Comparison of ENCODE assay signal across 32 cellular contexts in the genomic region with DNA sequence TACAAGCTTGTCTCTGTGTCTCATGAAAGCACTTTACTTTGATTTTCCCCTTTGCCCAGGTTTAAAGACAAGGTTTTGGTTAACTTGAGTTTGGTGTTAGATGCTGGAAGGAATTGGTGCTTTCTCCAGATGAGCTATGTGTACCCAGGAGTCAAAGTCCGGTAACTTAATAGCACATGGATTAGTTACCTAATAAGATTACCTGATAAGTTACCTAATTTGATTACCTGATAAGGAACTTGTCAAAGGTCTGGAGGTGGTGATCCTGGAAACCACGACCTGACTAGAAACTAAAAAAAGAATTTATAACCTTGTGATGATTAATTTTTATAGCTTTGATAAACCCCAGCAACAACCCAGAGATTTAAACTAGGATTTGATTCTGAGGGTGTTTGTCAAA.
"Had no signal": no experiment of that assay in that cellular context is flagged by ENCODE, and none has a peak within 500 bp of the region (broad histone marks: within the 10 kb centered on the region; RNA-seq: fewer than 3 reads in every experiment).

No MANE protein-coding gene starts in this region.

- H3K27me3 Mint-ChIP-seq: activated CD4-positive, alpha-beta memory T cell treated with anti-CD3 and anti-CD28 coated beads for 36 hours; activated CD4-positive, alpha-beta T cell treated with anti-CD3 and anti-CD28 coated beads for 36 hours; activated CD4-positive, alpha-beta T cell treated with anti-CD3 and anti-CD28 coated beads, Interleukin-2, amount 10 ng/mL, durations not matched to agents 24 days and 14 days; activated CD8-positive, alpha-beta memory T cell treated with anti-CD3 and anti-CD28 coated beads, Interleukin-2, amount 10 ng/mL, durations not matched to agents 7 days and 5 days; activated naive CD4-positive, alpha-beta T cell treated with anti-CD3 and anti-CD28 coated beads, Interleukin-2, amount 10 ng/mL, durations not matched to agents 7 days and 5 days; activated naive CD8-positive, alpha-beta T cell treated with anti-CD3 and anti-CD28 coated beads, Interleukin-2, amount 10 ng/mL, durations not matched to agents 7 days and 5 days; activated T-cell treated with anti-CD3 and anti-CD28 coated beads, Interleukin-2, amount 50 U/mL, for 24 hours; central memory CD8-positive, alpha-beta T cell; dendritic cell treated with granulocyte-macrophage colony-stimulating factor and Interleukin-4, amounts not matched to agents 40 ng/mL and 50 ng/mL, for 4 days; T-helper 17 cell had no signal

- H3K27ac ChIP-seq: ascending aorta, brain microvascular endothelial cell, coronary artery, dorsolateral prefrontal cortex, esophagus muscularis mucosa, foreskin keratinocyte, gastrocnemius medialis, heart left ventricle had no signal

- H3K36me3 Mint-ChIP-seq: activated CD4-positive, alpha-beta memory T cell treated with anti-CD3 and anti-CD28 coated beads for 36 hours; activated CD8-positive, alpha-beta memory T cell treated with anti-CD3 and anti-CD28 coated beads, Interleukin-2, amount 10 ng/mL, durations not matched to agents 7 days and 5 days; activated naive CD4-positive, alpha-beta T cell treated with anti-CD3 and anti-CD28 coated beads, Interleukin-2, amount 10 ng/mL, durations not matched to agents 7 days and 5 days; activated naive CD4-positive, alpha-beta T cell treated with anti-CD3 and anti-CD28 coated beads, Interleukin-2, amount 50 U/mL, for 72 hours; activated naive CD8-positive, alpha-beta T cell treated with anti-CD3 and anti-CD28 coated beads, Interleukin-2, amount 10 ng/mL, durations not matched to agents 7 days and 5 days had no signal

- DNase-seq: activated CD4-positive, alpha-beta memory T cell treated with anti-CD3 and anti-CD28 coated beads for 36 hours; activated CD4-positive, alpha-beta T cell treated with anti-CD3 and anti-CD28 coated beads for 36 hours; activated CD4-positive, alpha-beta T cell treated with anti-CD3 and anti-CD28 coated beads, Interleukin-2, amount 10 ng/mL, durations not matched to agents 24 days and 14 days; activated CD4-positive, CD25-positive, alpha-beta regulatory T cell; activated CD4-positive, CD25-positive, alpha-beta regulatory T cell treated with anti-CD3 and anti-CD28 coated beads, Interleukin-2, amount 50 U/mL, for 72 hours; activated CD8-positive, alpha-beta memory T cell treated with anti-CD3 and anti-CD28 coated beads, Interleukin-2, amount 10 ng/mL, durations not matched to agents 7 days and 5 days; activated CD8-positive, alpha-beta memory T cell treated with anti-CD3 and anti-CD28 coated beads, Interleukin-2, amount 50 U/mL, for 4 hours; activated CD8-positive, alpha-beta T cell treated with anti-CD3 and anti-CD28 coated beads, Interleukin-2, amount 10 ng/mL, durations not matched to agents 7 days and 5 days; activated gamma-delta T cell; activated naive CD4-positive, alpha-beta T cell; activated naive CD4-positive, alpha-beta T cell treated with anti-CD3 and anti-CD28 coated beads, Interleukin-2, amount 10 ng/mL, durations not matched to agents 7 days and 5 days; activated naive CD8-positive, alpha-beta T cell treated with anti-CD3 and anti-CD28 coated beads, Interleukin-2, amount 10 ng/mL, durations not matched to agents 7 days and 5 days; activated T-cell treated with anti-CD3 and anti-CD28 coated beads, Interleukin-2, amount 50 U/mL, for 24 hours; activated T-cell treated with anti-CD3 and anti-CD28 coated beads, Interleukin-2, amount 50 U/mL, for 72 hours; brain microvascular endothelial cell; dorsolateral prefrontal cortex; effector memory CD4-positive, alpha-beta T cell; erythroblast; foreskin keratinocyte; gastrocnemius medialis; glutamatergic neuron; heart left ventricle; T-helper 1 cell; T-helper 17 cell; T1000 had no signal

- H3K27me3 ChIP-seq: ascending aorta, brain microvascular endothelial cell, esophagus muscularis mucosa, foreskin keratinocyte, gastrocnemius medialis, heart left ventricle had no signal

- H3K4me1 ChIP-seq: ascending aorta, foreskin keratinocyte, gastrocnemius medialis, heart left ventricle had no signal

- H3K4me3 Mint-ChIP-seq: activated CD4-positive, alpha-beta memory T cell treated with anti-CD3 and anti-CD28 coated beads for 36 hours; activated CD4-positive, alpha-beta T cell treated with anti-CD3 and anti-CD28 coated beads for 36 hours; activated CD4-positive, alpha-beta T cell treated with anti-CD3 and anti-CD28 coated beads, Interleukin-2, amount 10 ng/mL, durations not matched to agents 24 days and 14 days; activated CD8-positive, alpha-beta memory T cell treated with anti-CD3 and anti-CD28 coated beads, Interleukin-2, amount 10 ng/mL, durations not matched to agents 7 days and 5 days; activated CD8-positive, alpha-beta T cell treated with anti-CD3 and anti-CD28 coated beads, Interleukin-2, amount 10 ng/mL, durations not matched to agents 7 days and 5 days; activated naive CD4-positive, alpha-beta T cell treated with anti-CD3 and anti-CD28 coated beads, Interleukin-2, amount 10 ng/mL, durations not matched to agents 7 days and 5 days; activated naive CD8-positive, alpha-beta T cell treated with anti-CD3 and anti-CD28 coated beads, Interleukin-2, amount 10 ng/mL, durations not matched to agents 7 days and 5 days; activated T-cell treated with anti-CD3 and anti-CD28 coated beads, Interleukin-2, amount 50 U/mL, for 24 hours; activated T-cell treated with anti-CD3 and anti-CD28 coated beads, Interleukin-2, amount 50 U/mL, for 72 hours; central memory CD8-positive, alpha-beta T cell; dendritic cell treated with granulocyte-macrophage colony-stimulating factor and Interleukin-4, amounts not matched to agents 40 ng/mL and 50 ng/mL, for 4 days; T-helper 17 cell; T-helper 2 cell treated with Interferon-gamma antibody and Interleukin-4, amounts not matched to agents 5 μg/mL and 100 μg/mL, for 36 hours had no signal

- H3K9me3 Mint-ChIP-seq: activated CD4-positive, alpha-beta T cell treated with anti-CD3 and anti-CD28 coated beads, Interleukin-2, amount 10 ng/mL, durations not matched to agents 24 days and 14 days; activated naive CD4-positive, alpha-beta T cell treated with anti-CD3 and anti-CD28 coated beads, Interleukin-2, amount 10 ng/mL, durations not matched to agents 7 days and 5 days; activated naive CD8-positive, alpha-beta T cell treated with anti-CD3 and anti-CD28 coated beads, Interleukin-2, amount 10 ng/mL, durations not matched to agents 7 days and 5 days; activated T-cell treated with anti-CD3 and anti-CD28 coated beads, Interleukin-2, amount 50 U/mL, for 24 hours; dendritic cell treated with granulocyte-macrophage colony-stimulating factor and Interleukin-4, amounts not matched to agents 40 ng/mL and 50 ng/mL, for 4 days; T-helper 2 cell treated with Interferon-gamma antibody and Interleukin-4, amounts not matched to agents 5 μg/mL and 100 μg/mL, for 36 hours had no signal

- H3K4me3 ChIP-seq: ascending aorta, coronary artery, dorsolateral prefrontal cortex, esophagus muscularis mucosa, gastrocnemius medialis, heart left ventricle had no signal

- ATAC-seq: activated CD4-positive, alpha-beta T cell treated with anti-CD3 and anti-CD28 coated beads for 36 hours; activated CD8-positive, alpha-beta memory T cell treated with anti-CD3 and anti-CD28 coated beads, Interleukin-2, amount 10 ng/mL, durations not matched to agents 7 days and 5 days; activated CD8-positive, alpha-beta T cell treated with anti-CD3 and anti-CD28 coated beads, Interleukin-2, amount 10 ng/mL, durations not matched to agents 7 days and 5 days; activated naive CD4-positive, alpha-beta T cell treated with anti-CD3 and anti-CD28 coated beads, Interleukin-2, amount 50 U/mL, for 72 hours; activated T-cell treated with anti-CD3 and anti-CD28 coated beads, Interleukin-2, amount 50 U/mL, for 72 hours; foreskin keratinocyte; gastrocnemius medialis; heart left ventricle; T-helper 17 cell had no signal

- H3K4me1 Mint-ChIP-seq: activated CD4-positive, alpha-beta T cell treated with anti-CD3 and anti-CD28 coated beads for 36 hours; activated CD4-positive, alpha-beta T cell treated with anti-CD3 and anti-CD28 coated beads, Interleukin-2, amount 10 ng/mL, durations not matched to agents 24 days and 14 days; activated naive CD4-positive, alpha-beta T cell treated with anti-CD3 and anti-CD28 coated beads, Interleukin-2, amount 10 ng/mL, durations not matched to agents 7 days and 5 days; activated naive CD8-positive, alpha-beta T cell treated with anti-CD3 and anti-CD28 coated beads, Interleukin-2, amount 10 ng/mL, durations not matched to agents 7 days and 5 days; central memory CD8-positive, alpha-beta T cell; T-helper 17 cell had no signal

- H3K36me3 ChIP-seq: ascending aorta, brain microvascular endothelial cell, esophagus muscularis mucosa, gastrocnemius medialis, heart left ventricle had no signal

- H3K27ac Mint-ChIP-seq: activated CD4-positive, alpha-beta memory T cell treated with anti-CD3 and anti-CD28 coated beads for 36 hours; activated CD4-positive, alpha-beta T cell treated with anti-CD3 and anti-CD28 coated beads for 36 hours; activated CD4-positive, alpha-beta T cell treated with anti-CD3 and anti-CD28 coated beads, Interleukin-2, amount 10 ng/mL, durations not matched to agents 24 days and 14 days; activated CD8-positive, alpha-beta memory T cell treated with anti-CD3 and anti-CD28 coated beads, Interleukin-2, amount 10 ng/mL, durations not matched to agents 7 days and 5 days; activated CD8-positive, alpha-beta T cell treated with anti-CD3 and anti-CD28 coated beads, Interleukin-2, amount 10 ng/mL, durations not matched to agents 7 days and 5 days; activated naive CD4-positive, alpha-beta T cell treated with anti-CD3 and anti-CD28 coated beads, Interleukin-2, amount 10 ng/mL, durations not matched to agents 7 days and 5 days; activated naive CD4-positive, alpha-beta T cell treated with anti-CD3 and anti-CD28 coated beads, Interleukin-2, amount 50 U/mL, for 72 hours; activated naive CD8-positive, alpha-beta T cell treated with anti-CD3 and anti-CD28 coated beads, Interleukin-2, amount 10 ng/mL, durations not matched to agents 7 days and 5 days; activated T-cell treated with anti-CD3 and anti-CD28 coated beads, Interleukin-2, amount 50 U/mL, for 24 hours; activated T-cell treated with anti-CD3 and anti-CD28 coated beads, Interleukin-2, amount 50 U/mL, for 72 hours; dendritic cell treated with granulocyte-macrophage colony-stimulating factor and Interleukin-4, amounts not matched to agents 40 ng/mL and 50 ng/mL, for 4 days; T-helper 17 cell; T-helper 2 cell treated with Interferon-gamma antibody and Interleukin-4, amounts not matched to agents 5 μg/mL and 100 μg/mL, for 36 hours had no signal

- H3K9me3 ChIP-seq: ascending aorta, esophagus muscularis mucosa, gastrocnemius medialis, heart left ventricle had no signal
